Comparison of ENCODE assay signal across 8 cellular contexts in genomic region chr3:185498503-185499396, GRCh38. TPM values are rescaled to one million over a fixed set of nuclear protein-coding genes. Genes with fewer than 3 reads are reported as not detected.
DNase-seq lines count a peak whose midpoint lies in the region; ATAC-seq and TF ChIP-seq lines count a peak whose summit lies in the region.

Gene TMEM41A, minus strand, starts transcription at chr3:185499035. Its CDS starts 74 bp downstream, at chr3:185498961.

- peaks cover 19% of the 10 kb centered on the region for H3K36me3 ChIP-seq in osteoblast (ENCODE audit: insufficient read depth, low read length)
- no peaks in the 10 kb centered on the region for H3K36me3 ChIP-seq in testis (ENCODE audit: low read depth, missing control alignments)

- peak within 1 kb of the TSS; percentile 96 for H3K4me3 Mint-ChIP-seq in activated naive CD8-positive, alpha-beta T cell
- peak within 1 kb of the TSS; percentile 99 for H3K4me3 Mint-ChIP-seq in glutamatergic neuron (ENCODE audit: unreplicated experiment)

- H4K20me1 ChIP-seq in osteoblast (ENCODE audit: insufficient read depth, low read length) = no peaks in the 10 kb centered on the region

- peak; percentile 61 for DNase-seq in GM12864 (ENCODE audit: low read depth)
- DNase-seq in NCI-H1092 treated with DMSO at 0.1 percent for 48 hours (lab: John Stamatoyannopoulos, UW) = peak; percentile 89
- peak; percentile 88 for DNase-seq in SKM-1 treated with dmso at 0.1 percent for 144 hours (lab: John Stamatoyannopoulos, UW; ENCODE audit: unreplicated experiment)
- peak; percentile 98 for DNase-seq in glutamatergic neuron
- DNase-seq in osteoblast (ENCODE audit: insufficient read length, low spot score, missing footprints) = peak; percentile 98
- peak; percentile 96 for DNase-seq in testis

- peaks cover 19% of the 10 kb centered on the region for H3K79me2 ChIP-seq in osteoblast (ENCODE audit: insufficient read depth, low read length)

- no peaks in the 10 kb centered on the region for H3K9me3 ChIP-seq in osteoblast (ENCODE audit: low read depth, low read length)
- no peaks in the 10 kb centered on the region for H3K9me3 ChIP-seq in testis

- TF ChIP-seq CTCF in GM12864 (IDR thresholded peaks at IDR 0.05; ENCODE audit: low read depth, low read length, missing control alignments) = no peak
- no peak for TF ChIP-seq CTCF in glutamatergic neuron (IDR thresholded peaks at IDR 0.05; ENCODE audit: partially characterized antibody, unreplicated experiment)
- no peak for TF ChIP-seq CTCF in osteoblast (IDR thresholded peaks at IDR 0.05; ENCODE audit: extremely low read depth, low read depth, low read length)
- TF ChIP-seq CTCF in testis (IDR thresholded peaks at IDR 0.05) = no peak

- peaks cover 5% of the 10 kb centered on the region for H3K36me3 Mint-ChIP-seq in activated naive CD8-positive, alpha-beta T cell
- peaks cover 5% of the 10 kb centered on the region for H3K36me3 Mint-ChIP-seq in glutamatergic neuron (ENCODE audit: unreplicated experiment)

- peak within 1 kb of the TSS; percentile 96 for H3K4me3 ChIP-seq in GM12864 (ENCODE audit: low read depth, low read length)
- H3K4me3 ChIP-seq in osteoblast (ENCODE audit: insufficient read depth, low read length) = peak within 1 kb of the TSS; percentile 99
- H3K4me3 ChIP-seq in testis = peak within 1 kb of the TSS; percentile 80 to 96

- WGBS in testis, 2 donors = 0 to 1% methylated on average over 20 to 81 of the region's 82 CpGs

- H3K27ac Mint-ChIP-seq in activated naive CD8-positive, alpha-beta T cell = peak within 1 kb of the TSS; percentile 83
- peak within 1 kb of the TSS; percentile 97 for H3K27ac Mint-ChIP-seq in glutamatergic neuron (ENCODE audit: unreplicated experiment)

- H3K27me3 ChIP-seq in osteoblast (ENCODE audit: insufficient read depth, low read length) = peaks cover 8% of the 10 kb centered on the region
- H3K27me3 ChIP-seq in testis = no peaks in the 10 kb centered on the region

- H3K9me3 Mint-ChIP-seq in activated naive CD8-positive, alpha-beta T cell (ENCODE audit: low read depth) = no peaks in the 10 kb centered on the region
- H3K9me3 Mint-ChIP-seq in glutamatergic neuron (ENCODE audit: unreplicated experiment) = peaks cover 9% of the 10 kb centered on the region

- no peaks in the 10 kb centered on the region for H3K27me3 Mint-ChIP-seq in activated naive CD8-positive, alpha-beta T cell
- H3K27me3 Mint-ChIP-seq in glutamatergic neuron (ENCODE audit: unreplicated experiment) = peaks cover 11% of the 10 kb centered on the region

- H3K4me1 ChIP-seq in osteoblast (ENCODE audit: insufficient read depth, low read length) = peaks cover 4% of the 10 kb centered on the region
- H3K4me1 ChIP-seq in testis = peaks cover 17% of the 10 kb centered on the region

- TF ChIP-seq POLR2A in testis (IDR thresholded peaks at IDR 0.05) = peak; percentile 53

- H2AFZ ChIP-seq in osteoblast (ENCODE audit: low read length) = peak within 1 kb of the TSS; percentile 98

- intact Hi-C loops in testis (cut with DNase I; ENCODE audit: low total_unique reads) = no loop called here

- peak within 1 kb of the TSS; percentile 83 for H3K4me2 ChIP-seq in osteoblast (ENCODE audit: insufficient read depth, low read length)

- peak; percentile 94 for ATAC-seq in HG02623 (IDR thresholded peaks at IDR 0.05; ENCODE audit: unreplicated experiment)

- H3K4me1 Mint-ChIP-seq in activated naive CD8-positive, alpha-beta T cell (ENCODE audit: low read depth) = peaks cover 20% of the 10 kb centered on the region
- peaks cover 1% of the 10 kb centered on the region for H3K4me1 Mint-ChIP-seq in glutamatergic neuron (ENCODE audit: low read depth, unreplicated experiment)

- H3K27ac ChIP-seq in osteoblast (ENCODE audit: low read depth, low read length) (peak within 1 kb of the TSS; percentile 65), testis (peak within 1 kb of the TSS; percentile 81 to 85)

RNA-seq across cellular contexts. Expression of gene TMEM41A, which starts in this region (rescaled TPM):
- total RNA-seq in glutamatergic neuron (ENCODE audit: unreplicated experiment) (12.6 TPM), osteoblast (10.5 and 11.8 TPM in 2 replicates), testis (10 to 100 TPM; 34.4 to 38.7 TPM)
- polyA plus RNA-seq in testis (ENCODE audit: insufficient read depth, low read depth, low replicate concordance) = 29.9 TPM

Comparison
In these comparisons a context has a peak if more than half of its experiments do, and no peak if none do; other contexts are left out.
1. Peak in every context shown above with its lines: DNase-seq, ATAC-seq, H3K4me3 ChIP-seq and H3K27ac ChIP-seq.